27 cellular contexts compared by ENCODE assay signal in the genomic region with DNA sequence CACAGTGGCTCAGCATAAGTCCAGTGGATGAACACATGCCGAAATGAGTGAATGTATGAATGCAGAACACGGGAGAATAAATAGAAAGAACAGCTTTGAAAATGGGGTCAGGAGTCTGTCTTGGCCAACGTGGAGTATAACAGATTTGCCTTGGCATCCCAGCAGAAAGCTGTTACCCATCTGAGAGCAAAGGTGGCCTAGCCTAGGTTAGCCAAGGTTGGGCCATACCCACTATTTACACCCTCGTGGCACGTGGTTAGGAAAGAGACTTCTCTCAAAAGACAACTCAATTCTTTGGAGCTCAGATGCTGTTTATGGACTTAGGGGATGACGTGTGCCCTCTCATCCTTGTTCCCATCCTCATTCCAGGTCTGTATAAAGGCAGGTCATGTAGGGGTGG.
"Had no signal": no experiment of that assay in that cellular context is flagged by ENCODE, and none has a peak within 500 bp of the region (broad histone marks: within the 10 kb centered on the region; RNA-seq: fewer than 3 reads in every experiment).

No MANE protein-coding gene starts in this region.

- H3K36me3 ChIP-seq: neural progenitor cell, neutrophil, uterus had no signal

- DNase-seq: heart right ventricle; islet precursor cell; kidney glomerular epithelial cell; left colon; left ventricle myocardium inferior; mesendoderm; naive B cell; natural killer cell; nephron progenitor cell; occipital lobe; psoas muscle; stimulated activated CD4-positive, alpha-beta T cell treated with anti-CD3 and anti-CD28 coated beads, Interleukin-12 subunit alpha, Interleukin-12 subunit beta, amount 100 ng/mL, for 4 hours; stimulated activated CD4-positive, alpha-beta T cell treated with anti-CD3 and anti-CD28 coated beads, Interleukin-15, amount 100 ng/mL, for 24 hours; stimulated activated CD4-positive, alpha-beta T cell treated with anti-CD3 and anti-CD28 coated beads, Interleukin-2, amount 100 ng/mL, for 24 hours; stimulated activated CD4-positive, alpha-beta T cell treated with anti-CD3 and anti-CD28 coated beads, Interleukin-4, amount 100 ng/mL, for 1 hour; stimulated activated naive B cell treated with anti-CD40 and anti-IgM and Interleukin-4, amounts not matched to agents 10 μg/mL and 1 μg/mL and 100 μg/mL, for 72 hours; stimulated activated naive CD8-positive, alpha-beta T cell treated with anti-CD3 and anti-CD28 coated beads, Interleukin-15, Interleukin-2, amounts not matched to agents 100 U/mL and 50 U/mL, for 24 hours; stomach; testis; uterus had no signal

- H3K27ac ChIP-seq: heart right ventricle, hepatocyte, left ventricle myocardium inferior, neural progenitor cell, neutrophil, parathyroid adenoma, psoas muscle, skin epidermis, stomach, testis, tibial nerve, uterus had no signal

- H3K4me3 ChIP-seq: heart right ventricle, hepatocyte, left ventricle myocardium inferior, lung, neural progenitor cell, psoas muscle, skin epidermis, stomach, testis, tibial nerve, uterus had no signal

- H3K9me3 ChIP-seq: heart right ventricle, left ventricle myocardium inferior, neutrophil, psoas muscle, stomach, testis, tibial nerve, uterus had no signal

- H3K4me1 ChIP-seq: parathyroid adenoma, psoas muscle, stomach, tibial nerve, uterus had no signal

- H3K27me3 ChIP-seq: heart right ventricle, hepatocyte, neural progenitor cell, neutrophil, stomach, testis, tibial nerve, uterus had no signal

- ATAC-seq: heart right ventricle; left colon; natural killer cell; psoas muscle; stimulated activated naive B cell treated with anti-CD40 and anti-IgM and Interleukin-4, amounts not matched to agents 10 μg/mL and 1 μg/mL and 100 μg/mL, for 72 hours; stimulated activated naive CD8-positive, alpha-beta T cell treated with anti-CD3 and anti-CD28 coated beads, Interleukin-15, Interleukin-2, amounts not matched to agents 100 U/mL and 50 U/mL, for 24 hours had no signal
